ENCODE assay signal across 8 cellular contexts in genomic region chr19:55599468-55600335, GRCh38. TPM values are rescaled to one million over a fixed set of nuclear protein-coding genes. Genes with fewer than 3 reads are reported as not detected.
A peak's percentile ranks its signal among the peaks of the same experiment; 100 is the strongest.
DNase-seq lines count a peak whose midpoint lies in the region; ATAC-seq, FAIRE-seq and TF ChIP-seq lines count a peak whose summit lies in the region.

FIZ1 (minus strand) TSS chr19:55599517; CDS start chr19:55597865, 1,652 bp downstream.
ZNF524 (plus strand) TSS chr19:55600288; CDS start chr19:55602113, 1,825 bp downstream.

- H3K36me3 Mint-ChIP-seq in activated T-helper 2 cell treated with anti-CD3 and anti-CD28 coated beads, Interferon-gamma antibody, Interleukin-2, Interleukin-4, amounts not matched to agents 10 μg/mL and 5 μg/mL and 100 μg/mL, durations not matched to agents 14 hours and 24 hours and 36 hours (ENCODE audit: low read depth): peaks cover 41% of the 10 kb centered on the region
- H3K36me3 Mint-ChIP-seq in nephron (ENCODE audit: low read depth): peaks cover 38% of the 10 kb centered on the region

- peak within 1 kb of the TSS; percentile 98 for H3K27ac Mint-ChIP-seq in activated T-helper 2 cell treated with anti-CD3 and anti-CD28 coated beads, Interferon-gamma antibody, Interleukin-2, Interleukin-4, amounts not matched to agents 10 μg/mL and 5 μg/mL and 100 μg/mL, durations not matched to agents 14 hours and 24 hours and 36 hours
- H3K27ac Mint-ChIP-seq in nephron: peak within 1 kb of the TSS; percentile 100

- peak; percentile 70 for ATAC-seq in stimulated activated naive CD8-positive, alpha-beta T cell treated with anti-CD3 and anti-CD28 coated beads, Interleukin-15, Interleukin-2, amounts not matched to agents 100 U/mL and 50 U/mL, for 24 hours

- peak within 1 kb of the TSS; percentile 96 for H3K4me3 Mint-ChIP-seq in activated T-helper 2 cell treated with anti-CD3 and anti-CD28 coated beads, Interferon-gamma antibody, Interleukin-2, Interleukin-4, amounts not matched to agents 10 μg/mL and 5 μg/mL and 100 μg/mL, durations not matched to agents 14 hours and 24 hours and 36 hours (ENCODE audit: low read depth)
- H3K4me3 Mint-ChIP-seq in nephron: peak within 1 kb of the TSS; percentile 91 to 99 (median 97)

- peak; percentile 99 for DNase-seq in EH (ENCODE audit: low read depth)
- peak; percentile 98 for DNase-seq in H54 (ENCODE audit: insufficient read length, low spot score)
- DNase-seq in M059J (ENCODE audit: low read depth): peak; percentile 98
- DNase-seq in activated T-helper 2 cell treated with anti-CD3 and anti-CD28 coated beads, Interferon-gamma antibody, Interleukin-2, Interleukin-4, amounts not matched to agents 10 μg/mL and 5 μg/mL and 100 μg/mL, durations not matched to agents 14 hours and 24 hours and 36 hours (ENCODE audit: low spot score): peak; percentile 94
- peak; percentile 99 for DNase-seq in fibroblast of peridontal ligament (ENCODE audit: extremely low read depth)
- peak; percentile 96 for DNase-seq in stimulated activated naive CD8-positive, alpha-beta T cell treated with anti-CD3 and anti-CD28 coated beads, Interleukin-15, Interleukin-2, amounts not matched to agents 100 U/mL and 50 U/mL, for 24 hours

- no peak for FAIRE-seq in H54 (lab: Jason Lieb, UNC)

- H3K27me3 Mint-ChIP-seq in activated T-helper 2 cell treated with anti-CD3 and anti-CD28 coated beads, Interferon-gamma antibody, Interleukin-2, Interleukin-4, amounts not matched to agents 10 μg/mL and 5 μg/mL and 100 μg/mL, durations not matched to agents 14 hours and 24 hours and 36 hours (ENCODE audit: low read depth): no peaks in the 10 kb centered on the region
- H3K27me3 Mint-ChIP-seq in nephron (ENCODE audit: low read depth): no peaks in the 10 kb centered on the region

- no peaks in the 10 kb centered on the region for H3K9me3 Mint-ChIP-seq in activated T-helper 2 cell treated with anti-CD3 and anti-CD28 coated beads, Interferon-gamma antibody, Interleukin-2, Interleukin-4, amounts not matched to agents 10 μg/mL and 5 μg/mL and 100 μg/mL, durations not matched to agents 14 hours and 24 hours and 36 hours
- H3K9me3 Mint-ChIP-seq in nephron: no peaks in the 10 kb centered on the region

- H3K4me1 Mint-ChIP-seq in activated T-helper 2 cell treated with anti-CD3 and anti-CD28 coated beads, Interferon-gamma antibody, Interleukin-2, Interleukin-4, amounts not matched to agents 10 μg/mL and 5 μg/mL and 100 μg/mL, durations not matched to agents 14 hours and 24 hours and 36 hours (ENCODE audit: low read depth): peaks cover 25% of the 10 kb centered on the region
- H3K4me1 Mint-ChIP-seq in nephron: peaks cover 15% of the 10 kb centered on the region

- intact Hi-C loops in activated T-helper 2 cell treated with anti-CD3 and anti-CD28 coated beads, Interferon-gamma antibody, Interleukin-2, Interleukin-4, amounts not matched to agents 10 μg/mL and 5 μg/mL and 100 μg/mL, durations not matched to agents 14 hours and 24 hours and 36 hours (cut with micrococcal nuclease): loop anchor here (1.0 to 10.0 kb wide), 8 partner anchors 12 to 319 kb away; partner anchors contain the start of genes HSPBP1, KMT5C, RPL28 and TMEM238

- TF ChIP-seq CTCF in nephron (IDR thresholded peaks at IDR 0.05; ENCODE audit: unreplicated experiment in 3 of 3): no peak

- TF ChIP-seq POLR2A in H54 (IDR thresholded peaks at IDR 0.05; ENCODE audit: low read depth, low read length) (peak; percentile 66), Raji (IDR thresholded peaks at IDR 0.05; ENCODE audit: insufficient read depth, low read depth, low read length) (peak; percentile 43)

RNA-seq across cellular contexts. Expression of gene FIZ1, which starts in this region (rescaled TPM):
- total RNA-seq in M059J (2014; rRNA removed; shearing (Covaris generic)): 0.81 and 6.3 TPM in 2 replicates
- 18.2 and 18.9 TPM in 2 replicates for total RNA-seq in activated T-helper 2 cell treated with anti-CD3 and anti-CD28 coated beads, Interferon-gamma antibody, Interleukin-2, Interleukin-4, amounts not matched to agents 10 μg/mL and 5 μg/mL and 100 μg/mL, durations not matched to agents 14 hours and 24 hours and 36 hours

RNA-seq across cellular contexts. Expression of gene ZNF524, which starts in this region (rescaled TPM):
- total RNA-seq in M059J (2014; rRNA removed; shearing (Covaris generic)): 11.7 and 14.7 TPM in 2 replicates
- total RNA-seq in activated T-helper 2 cell treated with anti-CD3 and anti-CD28 coated beads, Interferon-gamma antibody, Interleukin-2, Interleukin-4, amounts not matched to agents 10 μg/mL and 5 μg/mL and 100 μg/mL, durations not matched to agents 14 hours and 24 hours and 36 hours: 18.4 and 19.7 TPM in 2 replicates

Comparison
In these comparisons a context has a peak if more than half of its experiments do, and no peak if none do; other contexts are left out.
1. Peak in every context shown above with its lines: DNase-seq and ATAC-seq.